Comparison of ENCODE assay signal across 7 cellular contexts in genomic region chr5:66828551-66829421, GRCh38.
DNase-seq lines count a peak whose midpoint lies in the region; ATAC-seq and TF ChIP-seq lines count a peak whose summit lies in the region.

No MANE protein-coding gene starts in this region.

- peak overlapping the region; percentile 74 for H3K4me3 ChIP-seq in right cardiac atrium (ENCODE audit: low read length)

- no peaks in the 10 kb centered on the region for H3K27me3 ChIP-seq in right cardiac atrium (ENCODE audit: control insufficient read depth, insufficient read depth)

- under 1% methylated on average over 21 of the region's 21 CpGs for WGBS in right cardiac atrium

- DNase-seq in astrocyte of the hippocampus (ENCODE audit: low read depth, low spot score): peak; percentile 87
- peak; percentile 65 to 81 (median 75) for DNase-seq in right cardiac atrium
- DNase-seq in posterior cingulate gyrus: peak; percentile 48 to 96 (median 72)

- no peaks in the 10 kb centered on the region for H3K9me3 ChIP-seq in right cardiac atrium (ENCODE audit: control insufficient read depth, low read length)

- intact Hi-C loops in right cardiac atrium (cut with DNase I) (no loop called here), posterior cingulate gyrus (cut with DNase I) (no loop called here)

- H3K4me1 ChIP-seq in right cardiac atrium (ENCODE audit: control insufficient read depth, insufficient read depth, low read length): no peaks in the 10 kb centered on the region

- ATAC-seq in GM18868 (IDR thresholded peaks at IDR 0.05; ENCODE audit: unreplicated experiment) (peak; percentile 81), HG03469 (IDR thresholded peaks at IDR 0.05; ENCODE audit: unreplicated experiment) (peak; percentile 57), SK-N-SH treated with all-trans-retinoic acid at 6 μM for 48 hours (peak; percentile 97), right cardiac atrium (peak; percentile 96), GM19328 (IDR thresholded peaks at IDR 0.05; ENCODE audit: unreplicated experiment) (no peak)

- peak overlapping the region; percentile 93 for H3K27ac ChIP-seq in right cardiac atrium (ENCODE audit: low read length)

TF ChIP-seq in SK-N-SH treated with all-trans-retinoic acid at 6 μM for 48 hours, 23 proteins besides CTCF, POLR2A, EP300 and RAD21:
- TF ChIP-seq POU6F1 (CRISPR knock-in tag; IDR thresholded peaks at IDR 0.05; ENCODE audit: borderline replicate concordance, low read depth) (no peak), TSHZ2 (CRISPR knock-in tag; IDR thresholded peaks at IDR 0.05) (no peak), ARNTL (CRISPR knock-in tag; IDR thresholded peaks at IDR 0.05; ENCODE audit: borderline replicate concordance, low read depth) (no peak), CSDC2 (CRISPR knock-in tag; IDR thresholded peaks at IDR 0.05) (0 out of 2 replicates have a peak, but pooled peaks have one; percentile 62), OSR1 (CRISPR knock-in tag; IDR thresholded peaks at IDR 0.05) (no peak)
